In the genomic region with DNA sequence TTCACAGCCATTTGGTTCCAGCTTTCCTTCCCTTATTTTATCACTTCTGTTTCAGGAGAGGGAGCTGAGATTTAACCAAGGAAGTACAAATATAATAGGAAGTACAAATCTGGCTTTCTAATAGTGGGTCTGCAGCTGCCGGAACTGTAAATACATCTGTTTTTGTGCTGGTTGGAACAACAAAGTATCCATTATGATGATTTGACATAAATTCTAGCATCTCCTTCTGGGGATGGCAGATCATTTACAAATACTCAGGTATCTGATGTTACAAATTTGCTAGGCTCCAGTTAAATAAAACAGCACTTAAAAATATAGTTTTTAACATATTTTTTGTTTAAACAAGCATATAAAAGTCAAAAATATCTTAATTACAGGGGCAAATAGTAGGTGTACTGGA, we compare ENCODE assay signal across 30 cellular contexts.
"Had no signal": no experiment of that assay in that cellular context is flagged by ENCODE, and none has a peak within 500 bp of the region (broad histone marks: within the 10 kb centered on the region; RNA-seq: fewer than 3 reads in every experiment).

No MANE protein-coding gene starts in this region.

- H3K4me3 ChIP-seq: MG63, PC-9, SJCRH30, SK-N-MC had no signal

- H3K4me2 ChIP-seq: PC-9 had no signal

- H3K4me1 ChIP-seq: SJCRH30 had no signal

- DNase-seq: Kasumi-1, MG63, NCI-H1048, NCI-H1092 treated with DMSO at 0.1 percent for 48 hours, NCI-H1105 treated with DMSO at 0.1 percent for 48 hours, NCI-H1436, NCI-H146, NCI-H1694, NCI-H187, NCI-H1930, NCI-H2029 treated with DMSO at 0.1 percent for 48 hours, NCI-H2081 treated with DMSO at 0.1 percent for 48 hours, NCI-H2171 treated with DMSO at 0.1 percent for 48 hours, NCI-H2227 treated with DMSO at 0.1 percent for 48 hours, NCI-H345, NCI-H446, NCI-H510A treated with DMSO at 0.1 percent for 48 hours, NCI-H524 treated with DMSO at 0.1 percent for 48 hours, NCI-H774, PC-9, SHP77, SIG-M5, SJCRH30, T-cell had no signal

- H3K36me3 ChIP-seq: MG63, SJCRH30 had no signal

- FAIRE-seq: RCC 7860 had no signal

- H3K27ac ChIP-seq: PC-9, RWPE1, SJCRH30, SK-N-MC had no signal

- H3K27me3 ChIP-seq: MG63, SJCRH30 had no signal

- H3K9me3 ChIP-seq: MG63, SJCRH30 had no signal

- H2AFZ ChIP-seq: PC-9 had no signal

- ATAC-seq: Panc1, Right ventricle myocardium inferior, SK-N-SH treated with all-trans-retinoic acid at 6 μM for 48 hours, T-cell had no signal
